Comparison of ENCODE assay signal across 8 cellular contexts in genomic region chr9:85802978-85803695, GRCh38.
A peak's percentile ranks its signal among the peaks of the same experiment; 100 is the strongest.
DNase-seq lines count a peak whose midpoint lies in the region; ATAC-seq and TF ChIP-seq lines count a peak whose summit lies in the region.
"Not testable (repeated sequence)": the region's sequence is repeated elsewhere in the genome, so short reads cannot be mapped to it uniquely, and the experiment has no call there.

No MANE protein-coding gene starts in this region.

- H3K27ac ChIP-seq in CD4-positive, alpha-beta T cell (ENCODE audit: low read depth, low read length) = peak overlapping the region; percentile 19
- not testable (repeated sequence) for H3K27ac ChIP-seq in KMS-11

- not testable (repeated sequence) for H3K9me3 Mint-ChIP-seq in CD4-positive, alpha-beta T cell; activated CD4-positive, alpha-beta T cell treated with anti-CD3 and anti-CD28 coated beads, Interleukin-2, amount 10 ng/mL, durations not matched to agents 24 days and 14 days; effector memory CD8-positive, alpha-beta T cell

- peak; percentile 65 for ATAC-seq in CD4-positive, alpha-beta T cell (ENCODE audit: poor library complexity)
- ATAC-seq in effector memory CD8-positive, alpha-beta T cell (replicated peaks) = peak; percentile 35

- not testable (repeated sequence) for H3K9ac ChIP-seq in KMS-11

- H3K27ac Mint-ChIP-seq in CD4-positive, alpha-beta T cell; activated CD4-positive, alpha-beta T cell treated with anti-CD3 and anti-CD28 coated beads, Interleukin-2, amount 10 ng/mL, durations not matched to agents 24 days and 14 days; effector memory CD8-positive, alpha-beta T cell: not testable (repeated sequence)

- CTCF ChIA-PET in CD4-positive, alpha-beta T cell (lab: Charles Lee) = not testable (repeated sequence)

- peaks cover 33% of the 10 kb centered on the region for H3K4me1 ChIP-seq in KMS-11 (ENCODE audit: low read depth, poor library complexity, severe bottlenecking)

- peak overlapping the region; percentile 3; the same call in 1 of the 2 replicates for H2AFZ ChIP-seq in KMS-11 (ENCODE audit: low read depth)

- H3K79me2 ChIP-seq in KMS-11 (ENCODE audit: insufficient read depth, low read depth) = not testable (repeated sequence)

- not testable (repeated sequence) for H3K9me3 ChIP-seq in CD4-positive, alpha-beta T cell (ENCODE audit: control insufficient read depth, low read length)

- H3K4me3 Mint-ChIP-seq in CD4-positive, alpha-beta T cell; activated CD4-positive, alpha-beta T cell treated with anti-CD3 and anti-CD28 coated beads, Interleukin-2, amount 10 ng/mL, durations not matched to agents 24 days and 14 days; effector memory CD8-positive, alpha-beta T cell: not testable (repeated sequence)

- H3K27me3 Mint-ChIP-seq in CD4-positive, alpha-beta T cell; activated CD4-positive, alpha-beta T cell treated with anti-CD3 and anti-CD28 coated beads, Interleukin-2, amount 10 ng/mL, durations not matched to agents 24 days and 14 days; effector memory CD8-positive, alpha-beta T cell: not testable (repeated sequence)

- not testable (repeated sequence) for H3K4me3 ChIP-seq in KMS-11 (IDR thresholded peaks at IDR 0.05; ENCODE audit: insufficient read depth, low read depth, low read length)

- TF ChIP-seq CTCF in CD4-positive, alpha-beta T cell (IDR thresholded peaks at IDR 0.05); KMS-11 (conservative IDR thresholded peaks at IDR 0.05; ENCODE audit: low read depth, low read length): not testable (repeated sequence)

- POLR2A ChIA-PET in CD4-positive, alpha-beta T cell (lab: Charles Lee) = interaction anchor here (0.6 kb wide), 1 partner anchor 481 kb away, joined by 3 read pairs; no protein-coding TSS in a partner anchor

- peak in 8 of 10 experiments; percentile 7 to 44 (median 26) for DNase-seq in CD4-positive, alpha-beta T cell
- DNase-seq in T-helper 1 cell = peak in 4 of 5 donors; percentile 6 to 38 (median 26)
- DNase-seq in activated CD4-positive, alpha-beta T cell treated with anti-CD3 and anti-CD28 coated beads, Interleukin-2, amount 10 ng/mL, durations not matched to agents 24 days and 14 days = peak; percentile 80
- peak; percentile 34 for DNase-seq in activated T-cell treated with anti-CD3 and anti-CD28 coated beads, Interleukin-2, amount 50 U/mL, for 1 hour
- DNase-seq in activated naive CD4-positive, alpha-beta T cell treated with Interleukin-2 at 50 U/mL for 16 hours = peak; percentile 13
- peak; percentile 22 to 37 (median 35) for DNase-seq in effector memory CD8-positive, alpha-beta T cell
- peak; percentile 4 to 75 (median 56) for DNase-seq in stimulated activated naive CD4-positive, alpha-beta T cell (lab: John Stamatoyannopoulos, UW)

- not testable (repeated sequence) for H3K36me3 ChIP-seq in KMS-11 (ENCODE audit: insufficient read depth)

- intact Hi-C loops in CD4-positive, alpha-beta T cell (cut with DNase I, micrococcal nuclease) = loop anchor here (5.0 to 10.0 kb wide), 2 partner anchors 61 to 552 kb away; partner anchors contain the start of genes AGTPBP1 (in 2 of the 2) and TUT7 (in 1 of the 2)
- intact Hi-C loops in activated CD4-positive, alpha-beta T cell treated with anti-CD3 and anti-CD28 coated beads, Interleukin-2, amount 10 ng/mL, durations not matched to agents 24 days and 14 days (cut with micrococcal nuclease) = not testable (repeated sequence)

- H3K27me3 ChIP-seq in CD4-positive, alpha-beta T cell (ENCODE audit: control insufficient read depth, insufficient read depth, low read length); KMS-11 (ENCODE audit: insufficient read depth, low read depth): not testable (repeated sequence)

- peaks cover 12% of the 10 kb centered on the region for H3K36me3 Mint-ChIP-seq in CD4-positive, alpha-beta T cell (ENCODE audit: low read depth)
- H3K36me3 Mint-ChIP-seq in activated CD4-positive, alpha-beta T cell treated with anti-CD3 and anti-CD28 coated beads, Interleukin-2, amount 10 ng/mL, durations not matched to agents 24 days and 14 days (ENCODE audit: low read depth); effector memory CD8-positive, alpha-beta T cell (ENCODE audit: insufficient read depth): not testable (repeated sequence)

- H3K4me1 Mint-ChIP-seq in CD4-positive, alpha-beta T cell (ENCODE audit: low read depth) = peaks cover 11% of the 10 kb centered on the region
- not testable (repeated sequence) for H3K4me1 Mint-ChIP-seq in activated CD4-positive, alpha-beta T cell treated with anti-CD3 and anti-CD28 coated beads, Interleukin-2, amount 10 ng/mL, durations not matched to agents 24 days and 14 days; effector memory CD8-positive, alpha-beta T cell (ENCODE audit: low read depth in 2 of 2)

- not testable (repeated sequence) for H3K4me2 ChIP-seq in KMS-11

- not testable (repeated sequence) for H4K20me1 ChIP-seq in KMS-11 (ENCODE audit: insufficient read depth)

Comparison
In these comparisons a context has a peak if more than half of its experiments do, and no peak if none do; other contexts are left out.
1. DNase-seq: peak in every context shown above with its lines; median percentile 80 in activated CD4-positive, alpha-beta T cell treated with anti-CD3 and anti-CD28 coated beads, Interleukin-2, amount 10 ng/mL, durations not matched to agents 24 days and 14 days; 56 in stimulated activated naive CD4-positive, alpha-beta T cell; 35 in effector memory CD8-positive, alpha-beta T cell; 34 in activated T-cell treated with anti-CD3 and anti-CD28 coated beads, Interleukin-2, amount 50 U/mL, for 1 hour; 26 in T-helper 1 cell; 26 in CD4-positive, alpha-beta T cell; 13 in activated naive CD4-positive, alpha-beta T cell treated with Interleukin-2 at 50 U/mL for 16 hours.